ENCODE assay signal across 21 cellular contexts in the genomic region with DNA sequence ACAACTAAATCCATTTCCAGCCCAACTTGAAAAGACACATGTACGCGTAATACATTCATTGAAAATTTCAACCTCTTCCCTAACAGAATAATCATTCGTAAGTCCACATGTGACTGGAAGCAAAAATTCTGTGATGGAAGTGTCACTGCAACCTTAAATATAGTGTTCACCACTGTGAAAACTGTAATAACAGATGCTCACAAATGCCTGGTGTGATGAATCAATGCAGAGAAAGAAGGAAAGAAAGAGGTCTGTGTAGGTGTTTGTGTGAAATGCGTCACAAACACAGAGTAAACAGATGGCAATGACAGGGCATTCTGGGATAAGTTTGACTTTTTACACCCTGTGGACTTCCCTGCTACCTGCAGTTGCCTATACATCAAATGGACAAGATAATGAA.
"Had no signal": no experiment of that assay in that cellular context is flagged by ENCODE, and none has a peak within 500 bp of the region (broad histone marks: within the 10 kb centered on the region; RNA-seq: fewer than 3 reads in every experiment).

No MANE protein-coding gene starts in this region.

- H3K79me2 ChIP-seq: parathyroid adenoma had no signal

- H2AFZ ChIP-seq: parathyroid adenoma had no signal

- ATAC-seq: heart left ventricle; naive thymus-derived CD4-positive, alpha-beta T cell; psoas muscle; right lobe of liver; stimulated activated effector memory CD8-positive, alpha-beta T cell treated with anti-CD3 and anti-CD28 coated beads, Interleukin-12 subunit alpha, Interleukin-12 subunit beta, amount 100 ng/mL, for 72 hours; stimulated activated naive CD8-positive, alpha-beta T cell treated with anti-CD3 and anti-CD28 coated beads, Interleukin-15, Interleukin-2, amounts not matched to agents 100 U/mL and 50 U/mL, for 24 hours had no signal

- H3K9ac ChIP-seq: parathyroid adenoma had no signal

- H3K36me3 ChIP-seq: heart left ventricle, right lobe of liver, transverse colon had no signal

- DNase-seq: cortex of kidney; dorsolateral prefrontal cortex; effector CD8-positive, alpha-beta T cell; foreskin melanocyte; heart left ventricle; hippocampal formation; kidney glomerular epithelial cell; mesendoderm; naive thymus-derived CD4-positive, alpha-beta T cell; nucleus accumbens; psoas muscle; retina; right lobe of liver; stimulated activated CD4-positive, alpha-beta T cell treated with anti-CD3 and anti-CD28 coated beads, Interleukin-4, amount 100 ng/mL, for 1 hour; stimulated activated CD8-positive, alpha-beta memory T cell treated with anti-CD3 and anti-CD28 coated beads, Interleukin-4, amount 100 ng/mL, for 48 hours; stimulated activated naive CD8-positive, alpha-beta T cell treated with anti-CD3 and anti-CD28 coated beads, Interleukin-15, Interleukin-2, amounts not matched to agents 100 U/mL and 50 U/mL, for 24 hours; testis; transverse colon had no signal

- FAIRE-seq: islet of Langerhans had no signal

- H3K4me3 ChIP-seq: dorsolateral prefrontal cortex, heart left ventricle, psoas muscle, right lobe of liver, testis, transverse colon had no signal

- H3K9me3 ChIP-seq: psoas muscle, right lobe of liver, testis, transverse colon had no signal

- H3K27me3 ChIP-seq: dorsolateral prefrontal cortex, heart left ventricle, right lobe of liver, testis, transverse colon had no signal

- H3K27ac ChIP-seq: dorsolateral prefrontal cortex, heart left ventricle, parathyroid adenoma, psoas muscle, right lobe of liver, testis, transverse colon had no signal
